Comparison of ENCODE assay signal across 14 cellular contexts in the genomic region with DNA sequence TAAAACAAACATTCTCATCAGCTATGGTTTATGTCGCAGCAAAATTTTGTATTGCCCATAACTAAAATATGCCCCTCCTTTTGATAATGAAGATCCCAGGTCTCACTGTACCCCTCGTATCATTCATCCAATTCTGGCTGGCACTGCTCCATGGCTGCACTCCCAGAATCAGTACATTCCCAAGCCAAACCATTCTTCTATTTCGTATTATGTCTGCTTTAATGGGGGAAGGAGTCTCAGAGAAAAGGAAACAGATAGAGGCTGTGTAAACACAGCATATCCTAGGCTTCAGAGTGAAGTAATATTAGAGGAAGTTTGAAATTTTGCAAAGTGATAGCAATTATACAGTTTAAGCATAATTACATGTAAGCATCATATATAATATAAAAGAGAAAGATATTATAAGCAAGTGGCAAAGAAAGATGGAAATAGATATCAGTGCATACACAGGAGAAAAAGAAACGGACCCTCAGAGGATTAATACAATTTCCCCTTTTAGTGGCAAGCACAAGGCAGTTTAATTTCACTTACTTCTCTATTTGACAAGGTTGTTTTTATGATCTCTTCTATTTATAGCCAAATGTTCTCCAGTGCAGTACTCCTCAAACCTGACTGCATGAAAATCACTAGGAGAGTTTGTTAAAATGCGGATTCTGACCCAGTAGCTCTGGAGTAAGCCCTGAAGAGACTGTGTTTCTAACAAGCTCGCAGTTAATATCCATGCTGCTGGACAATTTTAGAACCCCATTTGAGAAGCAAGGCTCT. TPM values are rescaled to one million over a fixed set of nuclear protein-coding genes. Genes with fewer than 3 reads are reported as not detected.
DNase-seq lines count a peak whose midpoint lies in the region; ATAC-seq and TF ChIP-seq lines count a peak whose summit lies in the region.
"Had no signal": no experiment of that assay in that cellular context is flagged by ENCODE, and none has a peak within 500 bp of the region (broad histone marks: within the 10 kb centered on the region; RNA-seq: fewer than 3 reads in every experiment).

No MANE protein-coding gene starts in this region.

- TF ChIP-seq CTCF in psoas muscle (IDR thresholded peaks at IDR 0.05) (no peak), vagina (IDR thresholded peaks at IDR 0.05) (no peak)

- TF ChIP-seq POLR2A in vagina (IDR thresholded peaks at IDR 0.05), result no peak

- H3K9me3 ChIP-seq in psoas muscle (no peaks in the 10 kb centered on the region), vagina (no peaks in the 10 kb centered on the region)

- H3K27me3 ChIP-seq in psoas muscle (ENCODE audit: insufficient read depth in 3 of 3, low read length in 2 of 3) (no peaks in the 10 kb centered on the region), vagina (no peaks in the 10 kb centered on the region)

- DNase-seq in GDM1 (lab: John Stamatoyannopoulos, UW) (peak; percentile 30), Right ventricle myocardium superior (peak; percentile 62), pons (ENCODE audit: low spot score) (peak; percentile 47), psoas muscle (no peak), vagina (ENCODE audit: extremely low spot score in 2 of 2) (no peak)
- no peak for DNase-seq in central memory CD4-positive, alpha-beta T cell
- DNase-seq: activated CD4-positive, alpha-beta memory T cell treated with anti-CD3 and anti-CD28 coated beads for 36 hours; HFFc6; NCI-H2107; stimulated activated CD4-positive, alpha-beta T cell treated with anti-CD3 and anti-CD28 coated beads, Interleukin-12 subunit alpha, Interleukin-12 subunit beta, amount 100 ng/mL, for 4 hours had no signal

- intact Hi-C loops in Right ventricle myocardium superior (cut with DNase I) (no loop called here), psoas muscle (cut with DNase I) (no loop called here), vagina (cut with DNase I) (no loop called here)

- WGBS in psoas muscle, 3 donors, result 21 to 32% (median 22%) methylated on average over 6 of the region's 6 CpGs

- H3K4me3 ChIP-seq in psoas muscle, result no peak overlapping the region
- H3K4me3 ChIP-seq in vagina, result no peak overlapping the region
- H3K4me3 ChIP-seq: lung had no signal

- ATAC-seq in SK-N-SH treated with all-trans-retinoic acid at 6 μM for 48 hours (peak; percentile 30; the same call in 1 of the 3 replicates), Right ventricle myocardium superior (ENCODE audit: poor library complexity) (peak; percentile 78), psoas muscle (no peak), HG03571 (IDR thresholded peaks at IDR 0.05; ENCODE audit: unreplicated experiment) (no peak)
- ATAC-seq: esophagus mucosa had no signal

- no peak overlapping the region for H3K27ac ChIP-seq in psoas muscle
- H3K27ac ChIP-seq in vagina, result no peak overlapping the region

- H3K4me1 ChIP-seq in psoas muscle (no peaks in the 10 kb centered on the region), vagina (no peaks in the 10 kb centered on the region)

- H3K36me3 ChIP-seq in psoas muscle (ENCODE audit: insufficient read depth in 1 of 2, low read depth in 1 of 2), result no peaks in the 10 kb centered on the region
- no peaks in the 10 kb centered on the region for H3K36me3 ChIP-seq in vagina

TF ChIP-seq in SK-N-SH treated with all-trans-retinoic acid at 6 μM for 48 hours, 23 proteins besides CTCF, POLR2A, EP300 and RAD21:
- TF ChIP-seq ISL1 (CRISPR knock-in tag; IDR thresholded peaks at IDR 0.05), result 0 out of 2 replicates have a peak, but pooled peaks have one; percentile 26
- no peak for TF ChIP-seq OSR1 (CRISPR knock-in tag; IDR thresholded peaks at IDR 0.05)
- TF ChIP-seq ZC3H10 (CRISPR knock-in tag; IDR thresholded peaks at IDR 0.05), result no peak
- TF ChIP-seq, protein P1, sequence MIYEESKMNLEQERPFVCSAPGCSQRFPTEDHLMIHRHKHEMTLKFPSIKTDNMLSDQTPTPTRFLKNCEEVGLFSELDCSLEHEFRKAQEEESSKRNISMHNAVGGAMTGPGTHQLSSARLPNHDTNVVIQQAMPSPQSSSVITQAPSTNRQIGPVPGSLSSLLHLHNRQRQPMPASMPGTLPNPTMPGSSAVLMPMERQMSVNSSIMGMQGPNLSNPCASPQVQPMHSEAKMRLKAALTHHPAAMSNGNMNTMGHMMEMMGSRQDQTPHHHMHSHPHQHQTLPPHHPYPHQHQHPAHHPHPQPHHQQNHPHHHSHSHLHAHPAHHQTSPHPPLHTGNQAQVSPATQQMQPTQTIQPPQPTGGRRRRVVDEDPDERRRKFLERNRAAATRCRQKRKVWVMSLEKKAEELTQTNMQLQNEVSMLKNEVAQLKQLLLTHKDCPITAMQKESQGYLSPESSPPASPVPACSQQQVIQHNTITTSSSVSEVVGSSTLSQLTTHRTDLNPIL (CRISPR knock-in tag; IDR thresholded peaks at IDR 0.05; ENCODE audit: low read depth), result no peak
- TF ChIP-seq TOX (CRISPR knock-in tag; IDR thresholded peaks at IDR 0.05; ENCODE audit: borderline replicate concordance), result no peak
- no peak for TF ChIP-seq GLIS3 (CRISPR knock-in tag; IDR thresholded peaks at IDR 0.05)
TF ChIP-seq in SK-N-SH treated with all-trans-retinoic acid at 6 μM for 48 hours: peak in this region for 1.

RNA-seq across cellular contexts. Expression of a gene that starts 56.5 kb away (rescaled TPM):
- total RNA-seq in Right ventricle myocardium superior (53.5 TPM), psoas muscle (1 to 10 TPM; 2.1 to 4.3 (median 2.6) TPM), vagina (20.6 TPM)
- 1 to 10 TPM in 1 of 3 donors, under 1 TPM in 2; 0.94 to 1.8 (median 0.99) TPM for polyA plus RNA-seq in psoas muscle

Comparison
In these comparisons a context has a peak if more than half of its experiments do, and no peak if none do; other contexts are left out.
1. DNase-seq: peak in GDM1 (single experiment), Right ventricle myocardium superior (single experiment) and pons (single experiment); none in psoas muscle (0 of 2), vagina (0 of 2) and central memory CD4-positive, alpha-beta T cell (single experiment).
2. ATAC-seq: peak in SK-N-SH treated with all-trans-retinoic acid at 6 μM for 48 hours (single experiment) and Right ventricle myocardium superior (single experiment); none in psoas muscle (0 of 4) and HG03571 (single experiment).